13 cellular contexts compared by ENCODE assay signal in the genomic region with DNA sequence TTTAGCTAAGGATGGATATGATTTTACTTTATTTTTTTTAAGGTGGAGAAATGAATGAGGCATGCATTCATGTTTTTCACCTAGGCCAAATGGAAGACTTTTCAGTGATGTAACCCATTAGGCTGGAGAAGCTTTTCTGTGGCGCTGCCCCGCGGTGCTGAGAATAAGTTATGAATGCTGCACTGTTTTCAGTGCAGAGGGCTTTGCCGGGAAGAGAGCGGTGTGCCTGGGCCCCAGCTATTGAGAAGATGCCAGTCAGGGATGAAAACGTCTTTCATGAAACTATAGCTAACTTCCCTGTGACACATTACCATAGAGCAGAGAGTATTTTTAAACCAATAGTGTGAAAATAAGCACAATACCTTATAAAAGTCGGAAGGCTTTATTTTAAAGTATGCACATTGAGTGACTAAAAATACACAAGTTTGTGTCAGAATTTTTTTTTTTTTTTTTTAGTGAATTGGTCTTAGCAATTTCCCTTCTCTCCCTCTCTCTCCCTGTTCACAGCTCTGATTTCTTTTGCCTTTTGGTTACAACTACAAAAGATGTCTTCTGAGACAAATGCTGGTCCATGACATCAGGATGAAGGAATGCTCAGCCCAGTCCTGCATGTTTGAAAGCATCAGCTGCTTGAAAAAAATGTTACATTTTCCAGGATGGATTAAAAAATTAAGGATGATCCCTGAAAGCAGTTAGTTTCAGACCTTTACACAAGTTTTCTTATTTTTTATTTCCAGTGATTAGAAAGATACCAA.
DNase-seq lines count a peak whose midpoint lies in the region; ATAC-seq and TF ChIP-seq lines count a peak whose summit lies in the region.
"Had no signal": no experiment of that assay in that cellular context is flagged by ENCODE, and none has a peak within 500 bp of the region (broad histone marks: within the 10 kb centered on the region; RNA-seq: fewer than 3 reads in every experiment).

No MANE protein-coding gene starts in this region.

- H3K27me3 Mint-ChIP-seq in activated T-cell treated with anti-CD3 and anti-CD28 coated beads, Interleukin-2, amount 50 U/mL, for 24 hours = no peaks in the 10 kb centered on the region
- H3K27me3 Mint-ChIP-seq: activated CD8-positive, alpha-beta memory T cell treated with anti-CD3 and anti-CD28 coated beads, Interleukin-2, amount 10 ng/mL, durations not matched to agents 7 days and 5 days; CD4-positive, alpha-beta T cell had no signal

- H3K36me3 ChIP-seq in adipocyte (ENCODE audit: control insufficient read depth, insufficient read depth, low read length, severe bottlenecking) = no peaks in the 10 kb centered on the region
- H3K36me3 ChIP-seq: ascending aorta had no signal

- H3K4me3 Mint-ChIP-seq in activated T-cell treated with anti-CD3 and anti-CD28 coated beads, Interleukin-2, amount 50 U/mL, for 24 hours = no peak overlapping the region
- H3K4me3 Mint-ChIP-seq: activated CD8-positive, alpha-beta memory T cell treated with anti-CD3 and anti-CD28 coated beads, Interleukin-2, amount 10 ng/mL, durations not matched to agents 7 days and 5 days; CD4-positive, alpha-beta T cell had no signal

- TF ChIP-seq CTCF in coronary artery (IDR thresholded peaks at IDR 0.05) = no peak

- H3K27me3 ChIP-seq in adipocyte (replicated peaks; ENCODE audit: control insufficient read depth, insufficient read depth, low read length) = no peaks in the 10 kb centered on the region
- H3K27me3 ChIP-seq: ascending aorta, foreskin keratinocyte had no signal

- no peaks in the 10 kb centered on the region for H3K36me3 Mint-ChIP-seq in activated T-cell treated with anti-CD3 and anti-CD28 coated beads, Interleukin-2, amount 50 U/mL, for 24 hours (ENCODE audit: low read depth)
- H3K36me3 Mint-ChIP-seq: activated CD8-positive, alpha-beta memory T cell treated with anti-CD3 and anti-CD28 coated beads, Interleukin-2, amount 10 ng/mL, durations not matched to agents 7 days and 5 days had no signal

- ATAC-seq in GM21786 (IDR thresholded peaks at IDR 0.05; ENCODE audit: unreplicated experiment) = no peak
- ATAC-seq: activated CD8-positive, alpha-beta memory T cell treated with anti-CD3 and anti-CD28 coated beads, Interleukin-2, amount 10 ng/mL, durations not matched to agents 7 days and 5 days; foreskin keratinocyte had no signal

- no peak overlapping the region for H3K9ac ChIP-seq in adipocyte (ENCODE audit: low read length)

- H3K4me1 Mint-ChIP-seq in activated T-cell treated with anti-CD3 and anti-CD28 coated beads, Interleukin-2, amount 50 U/mL, for 24 hours (ENCODE audit: low read depth) = no peaks in the 10 kb centered on the region
- H3K4me1 Mint-ChIP-seq: activated CD8-positive, alpha-beta memory T cell treated with anti-CD3 and anti-CD28 coated beads, Interleukin-2, amount 10 ng/mL, durations not matched to agents 7 days and 5 days had no signal

- H3K4me3 ChIP-seq in adipocyte (ENCODE audit: low read length) = no peak overlapping the region
- no peak overlapping the region for H3K4me3 ChIP-seq in coronary artery
- H3K4me3 ChIP-seq: ascending aorta had no signal

- H3K4me1 ChIP-seq in adipocyte (ENCODE audit: control insufficient read depth, insufficient read depth, low read length) = no peaks in the 10 kb centered on the region
- H3K4me1 ChIP-seq: ascending aorta, foreskin keratinocyte had no signal

- no peak overlapping the region for H3K27ac ChIP-seq in coronary artery
- H3K27ac ChIP-seq: ascending aorta, foreskin keratinocyte had no signal

- H3K9me3 Mint-ChIP-seq in activated T-cell treated with anti-CD3 and anti-CD28 coated beads, Interleukin-2, amount 50 U/mL, for 24 hours = no peaks in the 10 kb centered on the region

- no peak overlapping the region for H3K27ac Mint-ChIP-seq in activated T-cell treated with anti-CD3 and anti-CD28 coated beads, Interleukin-2, amount 50 U/mL, for 24 hours
- H3K27ac Mint-ChIP-seq: activated CD8-positive, alpha-beta memory T cell treated with anti-CD3 and anti-CD28 coated beads, Interleukin-2, amount 10 ng/mL, durations not matched to agents 7 days and 5 days; CD4-positive, alpha-beta T cell had no signal

- H3K9me3 ChIP-seq in adipocyte (ENCODE audit: control insufficient read depth, low read length) = no peaks in the 10 kb centered on the region
- H3K9me3 ChIP-seq: ascending aorta had no signal

- peak; percentile 6 for DNase-seq in EL
- peak; percentile 42 for DNase-seq in adipocyte (ENCODE audit: low read depth)
- DNase-seq in globus pallidus (ENCODE audit: low spot score) = peak; percentile 95
- peak; percentile 32 for DNase-seq in non-pigmented ciliary epithelial cell (ENCODE audit: low read depth)
- no peak for DNase-seq in coronary artery (ENCODE audit: low spot score)
- DNase-seq in activated CD4-positive, CD25-positive, alpha-beta regulatory T cell treated with anti-CD3 and anti-CD28 coated beads, Interleukin-2, amount 50 U/mL, for 72 hours = no peak
- no peak for DNase-seq in activated T-cell treated with anti-CD3 and anti-CD28 coated beads, Interleukin-2, amount 50 U/mL, for 24 hours
- DNase-seq: activated CD8-positive, alpha-beta memory T cell treated with anti-CD3 and anti-CD28 coated beads, Interleukin-2, amount 10 ng/mL, durations not matched to agents 7 days and 5 days; CD4-positive, alpha-beta T cell; NCI-H524 treated with DMSO at 0.1 percent for 48 hours had no signal

Comparison
In these comparisons a context has a peak if more than half of its experiments do, and no peak if none do; other contexts are left out.
1. DNase-seq: peak in EL (single experiment), adipocyte (single experiment), globus pallidus (single experiment) and non-pigmented ciliary epithelial cell (single experiment); none in coronary artery (single experiment), activated CD4-positive, CD25-positive, alpha-beta regulatory T cell treated with anti-CD3 and anti-CD28 coated beads, Interleukin-2, amount 50 U/mL, for 72 hours (single experiment) and activated T-cell treated with anti-CD3 and anti-CD28 coated beads, Interleukin-2, amount 50 U/mL, for 24 hours (single experiment).